8 cellular contexts compared by ENCODE assay signal in the genomic region with DNA sequence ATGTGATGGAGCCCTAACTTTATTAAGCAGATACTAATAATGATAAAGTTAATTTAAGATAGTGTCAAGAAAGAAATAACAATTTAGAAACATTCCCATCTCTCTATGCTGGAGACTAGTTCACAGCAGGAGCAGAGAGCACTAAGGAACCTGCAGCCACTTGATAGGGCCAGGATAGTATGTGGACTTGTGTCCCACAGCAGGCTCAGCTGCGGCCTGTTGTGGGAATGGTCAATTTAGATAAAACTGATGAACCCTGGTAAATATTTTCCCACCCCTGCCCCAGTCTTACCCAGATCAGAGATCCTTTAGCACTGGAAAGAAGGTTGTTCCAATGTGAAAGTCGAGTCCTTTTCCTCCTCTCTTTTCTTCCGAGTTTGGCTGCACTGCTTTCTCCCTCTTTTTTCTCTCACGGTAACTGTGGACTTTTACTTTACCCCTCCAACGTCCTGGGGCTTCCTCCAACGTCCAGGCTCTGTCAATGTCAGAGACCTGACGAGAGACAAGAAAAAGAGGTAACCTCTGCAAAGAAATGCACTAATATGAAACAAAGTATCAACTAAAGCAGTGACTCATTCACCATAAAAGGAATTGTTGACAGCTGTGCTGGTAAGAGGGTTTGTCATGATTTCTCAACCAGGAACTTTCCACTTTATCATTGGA. TPM values are rescaled to one million over a fixed set of nuclear protein-coding genes. Genes with fewer than 3 reads are reported as not detected.
DNase-seq lines count a peak whose midpoint lies in the region; ATAC-seq and TF ChIP-seq lines count a peak whose summit lies in the region.

A gene with protein sequence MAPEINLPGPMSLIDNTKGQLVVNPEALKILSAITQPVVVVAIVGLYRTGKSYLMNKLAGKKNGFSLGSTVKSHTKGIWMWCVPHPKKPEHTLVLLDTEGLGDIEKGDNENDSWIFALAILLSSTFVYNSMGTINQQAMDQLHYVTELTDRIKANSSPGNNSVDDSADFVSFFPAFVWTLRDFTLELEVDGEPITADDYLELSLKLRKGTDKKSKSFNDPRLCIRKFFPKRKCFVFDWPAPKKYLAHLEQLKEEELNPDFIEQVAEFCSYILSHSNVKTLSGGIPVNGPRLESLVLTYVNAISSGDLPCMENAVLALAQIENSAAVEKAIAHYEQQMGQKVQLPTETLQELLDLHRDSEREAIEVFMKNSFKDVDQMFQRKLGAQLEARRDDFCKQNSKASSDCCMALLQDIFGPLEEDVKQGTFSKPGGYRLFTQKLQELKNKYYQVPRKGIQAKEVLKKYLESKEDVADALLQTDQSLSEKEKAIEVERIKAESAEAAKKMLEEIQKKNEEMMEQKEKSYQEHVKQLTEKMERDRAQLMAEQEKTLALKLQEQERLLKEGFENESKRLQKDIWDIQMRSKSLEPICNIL (minus strand): TSS at position 544 of the 663 bp plus-strand sequence. CDS start 4,148 bp downstream, outside the sequence.

- TF ChIP-seq CTCF in A673 (conservative IDR thresholded peaks at IDR 0.05; ENCODE audit: low read depth, low read length) (no peak), Panc1 (IDR thresholded peaks at IDR 0.05) (no peak), body of pancreas (IDR thresholded peaks at IDR 0.05) (no peak), kidney epithelial cell (IDR thresholded peaks at IDR 0.05; ENCODE audit: insufficient read depth, low read length, poor library complexity, severe bottlenecking) (no peak)

- POLR2A ChIA-PET in A673 (lab: Charles Lee; ENCODE audit: low non-redundant PET), result no interaction called here
- POLR2A ChIA-PET in Panc1 (lab: Charles Lee), result no interaction called here

- CTCF ChIA-PET in A673 (lab: Charles Lee), result no interaction called here
- CTCF ChIA-PET in Panc1 (lab: Charles Lee), result interaction anchor here (0.7 kb wide), 1 partner anchor 1179 kb away, joined by 3 read pairs; no protein-coding TSS in a partner anchor

- H3K36me3 Mint-ChIP-seq in stimulated activated naive CD8-positive, alpha-beta T cell treated with anti-CD3 and anti-CD28 coated beads, Interleukin-15, Interleukin-2, amounts not matched to agents 100 ng/mL and 50 ng/mL, for 24 hours (ENCODE audit: low read depth), result peaks cover 32% of the 10 kb centered on the region

- in situ Hi-C loops in Panc1 (cut with HindIII; ENCODE audit: low pct_unique_long_range_greater_than_20kb, low sequenced_read_pairs), result no loop called here

- BruUV-seq in A673 (replicated peaks; lab: Mats Ljungman, UMichigan) (no TSS peak), Panc1 (replicated peaks; lab: Mats Ljungman, UMichigan) (no TSS peak)

- no peak within 1 kb of the TSS for H3K4me3 ChIP-seq in A673 (ENCODE audit: low read depth, low read length, poor library complexity, severe bottlenecking)
- peak within 1 kb of the TSS; percentile 1 to 43; a peak in 3 of 4 replicates for H3K4me3 ChIP-seq in Panc1 (ENCODE audit: low read depth in 2 of 2, low read length in 2 of 2)
- H3K4me3 ChIP-seq in body of pancreas, result no peak within 1 kb of the TSS
- H3K4me3 ChIP-seq in kidney epithelial cell (ENCODE audit: low read depth, low read length), result peak within 1 kb of the TSS; percentile 2

- H3K27me3 ChIP-seq in A673 (replicated peaks; ENCODE audit: insufficient read depth, low read depth, low read length, poor library complexity) (no peaks in the 10 kb centered on the region), Panc1 (ENCODE audit: control insufficient read depth, insufficient read depth, low read length) (no peaks in the 10 kb centered on the region), body of pancreas (no peaks in the 10 kb centered on the region), kidney epithelial cell (ENCODE audit: control insufficient read depth, insufficient read depth, low read length) (no peaks in the 10 kb centered on the region)

- H3K36me3 ChIP-seq in A673 (ENCODE audit: insufficient read depth, low read length, poor library complexity, severe bottlenecking) (no peaks in the 10 kb centered on the region), Panc1 (ENCODE audit: control insufficient read depth, insufficient read depth, low read length) (no peaks in the 10 kb centered on the region), body of pancreas (replicated peaks in 1 of 2; ENCODE audit: insufficient read depth in 1 of 2, low read depth in 2 of 2) (no peaks in the 10 kb centered on the region), kidney epithelial cell (ENCODE audit: control insufficient read depth, insufficient read depth, low read length) (no peaks in the 10 kb centered on the region)

- H3K9me3 ChIP-seq in A673 (ENCODE audit: low read depth, low read length, poor library complexity, severe bottlenecking) (no peaks in the 10 kb centered on the region), Panc1 (ENCODE audit: control insufficient read depth, insufficient read depth, low read depth, low read length) (no peaks in the 10 kb centered on the region), body of pancreas (no peaks in the 10 kb centered on the region)

- H3K27ac ChIP-seq in A673 (ENCODE audit: low read depth, low read length, poor library complexity, severe bottlenecking) (no peak within 1 kb of the TSS), Panc1 (ENCODE audit: low read length) (no peak within 1 kb of the TSS), body of pancreas (peak within 1 kb of the TSS; percentile 56 to 85 (median 64))

- peak within 1 kb of the TSS; percentile 98 for H3K27ac Mint-ChIP-seq in stimulated activated naive CD8-positive, alpha-beta T cell treated with anti-CD3 and anti-CD28 coated beads, Interleukin-15, Interleukin-2, amounts not matched to agents 100 ng/mL and 50 ng/mL, for 24 hours

- no peaks in the 10 kb centered on the region for H3K27me3 Mint-ChIP-seq in stimulated activated naive CD8-positive, alpha-beta T cell treated with anti-CD3 and anti-CD28 coated beads, Interleukin-15, Interleukin-2, amounts not matched to agents 100 ng/mL and 50 ng/mL, for 24 hours

- H3K4me1 ChIP-seq in A673 (ENCODE audit: insufficient read depth, low read length, poor library complexity, severe bottlenecking) (peaks cover 3% of the 10 kb centered on the region), Panc1 (ENCODE audit: control insufficient read depth, insufficient read depth, low read length) (no peaks in the 10 kb centered on the region), body of pancreas (peaks cover 26% of the 10 kb centered on the region)

- peaks cover 72% of the 10 kb centered on the region for H3K4me1 Mint-ChIP-seq in stimulated activated naive CD8-positive, alpha-beta T cell treated with anti-CD3 and anti-CD28 coated beads, Interleukin-15, Interleukin-2, amounts not matched to agents 100 ng/mL and 50 ng/mL, for 24 hours (ENCODE audit: low read depth)

- 28 to 33% methylated on average over 7 of the region's 7 CpGs for WGBS in body of pancreas, 2 donors

- H3K9me3 Mint-ChIP-seq in stimulated activated naive CD8-positive, alpha-beta T cell treated with anti-CD3 and anti-CD28 coated beads, Interleukin-15, Interleukin-2, amounts not matched to agents 100 ng/mL and 50 ng/mL, for 24 hours, result no peaks in the 10 kb centered on the region

- intact Hi-C loops in A673 (cut with micrococcal nuclease; ENCODE audit: unreplicated experiment) (no loop called here), Panc1 (cut with micrococcal nuclease; ENCODE audit: unreplicated experiment) (no loop called here), body of pancreas (cut with DNase I) (no loop called here)

- peak in 2 of 3 donors; percentile 18 to 26 for TF ChIP-seq POLR2A in body of pancreas (IDR thresholded peaks at IDR 0.05)

- ATAC-seq in GM18508 (IDR thresholded peaks at IDR 0.05; ENCODE audit: insufficient read depth, unreplicated experiment) (peak; percentile 52), HG02943 (IDR thresholded peaks at IDR 0.05; ENCODE audit: low read depth, unreplicated experiment) (peak; percentile 50), Panc1 (peak; percentile 68), body of pancreas (peak; percentile 81)

- DNase-seq in A673 (ENCODE audit: low spot score) (peak; percentile 54), Panc1 (ENCODE audit: low read depth, low spot score) (no peak), body of pancreas (no peak), kidney epithelial cell (ENCODE audit: low read depth) (peak; percentile 69), GOT3 (lab: John Stamatoyannopoulos, UW) (no peak)

- peak within 1 kb of the TSS; percentile 93 for H3K4me3 Mint-ChIP-seq in stimulated activated naive CD8-positive, alpha-beta T cell treated with anti-CD3 and anti-CD28 coated beads, Interleukin-15, Interleukin-2, amounts not matched to agents 100 ng/mL and 50 ng/mL, for 24 hours

RNA-seq across cellular contexts. Expression of the gene that starts here (rescaled TPM):
- total RNA-seq in A673 (2021), result 4.4 and 4.5 TPM in 2 replicates
- 3.0 TPM for total RNA-seq in Panc1 (2021; ENCODE audit: unreplicated experiment)
- 0.50 TPM for polyA plus RNA-seq in Panc1 (2012; ENCODE audit: insufficient read length)
- 10 to 100 TPM; 10.1 to 11.2 TPM for total RNA-seq in body of pancreas
- 2.2 and 2.7 TPM in 2 replicates for total RNA-seq in kidney epithelial cell

Comparison
In these comparisons a context has a peak if more than half of its experiments do, and no peak if none do; other contexts are left out.
1. DNase-seq: peak in A673 (single experiment) and kidney epithelial cell (single experiment); none in Panc1 (single experiment), body of pancreas (0 of 4) and GOT3 (single experiment).
2. H3K27ac ChIP-seq: peak in body of pancreas (4 of 4); none in A673 (single experiment) and Panc1 (single experiment).
3. H3K4me3 ChIP-seq: peak in Panc1 (2 of 2) and kidney epithelial cell (single experiment); none in A673 (single experiment) and body of pancreas (0 of 2).
4. Peak in every context shown above with its lines, with median percentiles within 50 percentile points of each other: ATAC-seq.